In genomic region chr7:151115836-151116418, GRCh38 we compare ENCODE assay signal across 9 cellular contexts. TPM values are rescaled to one million over a fixed set of nuclear protein-coding genes. Genes with fewer than 3 reads are reported as not detected.
DNase-seq lines count a peak whose midpoint lies in the region; ATAC-seq and TF ChIP-seq lines count a peak whose summit lies in the region.
"Had no signal": no experiment of that assay in that cellular context is flagged by ENCODE, and none has a peak within 500 bp of the region (broad histone marks: within the 10 kb centered on the region; RNA-seq: fewer than 3 reads in every experiment).

No MANE protein-coding gene starts in this region.

- H3K27ac Mint-ChIP-seq in CD4-positive, CD25-positive, alpha-beta regulatory T cell = peak overlapping the region in 1 of 3 donors; percentile 43
- H3K27ac Mint-ChIP-seq in endothelial cell (ENCODE audit: unreplicated experiment) = peak overlapping the region; percentile 42
- no peak overlapping the region for H3K27ac Mint-ChIP-seq in naive B cell

- POLR2A ChIA-PET in HEK293T (lab: Yijun Ruan, JAX) = no interaction called here

- no peak overlapping the region for H3K27ac ChIP-seq in CD4-positive, CD25-positive, alpha-beta regulatory T cell (ENCODE audit: insufficient read depth, low read length, poor library complexity, severe bottlenecking)

- no peaks in the 10 kb centered on the region for H3K36me3 ChIP-seq in CD4-positive, CD25-positive, alpha-beta regulatory T cell (ENCODE audit: control insufficient read depth, insufficient read depth, low read length)

- no peaks in the 10 kb centered on the region for H3K9me3 ChIP-seq in CD4-positive, CD25-positive, alpha-beta regulatory T cell (ENCODE audit: control insufficient read depth in 2 of 2, low read length in 2 of 2)

- DNase-seq in CD4-positive, CD25-positive, alpha-beta regulatory T cell = no peak
- no peak for DNase-seq in Jurkat, Clone E6-1 (ENCODE audit: low read depth, low spot score)
- no peak for DNase-seq in endothelial cell (ENCODE audit: low spot score)
- no peak for DNase-seq in naive B cell
- DNase-seq in HEK293T (ENCODE audit: extremely low spot score) = no peak
- no peak for DNase-seq in activated CD8-positive, alpha-beta memory T cell treated with anti-CD3 and anti-CD28 coated beads for 24 hours
- no peak for DNase-seq in COR-L47 (lab: John Stamatoyannopoulos, UW)
- no peak for DNase-seq in cerebellum (ENCODE audit: low spot score)
- DNase-seq: NCI-H1092 treated with DMSO at 0.1 percent for 48 hours had no signal

- peaks cover 5% of the 10 kb centered on the region for H3K36me3 Mint-ChIP-seq in CD4-positive, CD25-positive, alpha-beta regulatory T cell
- H3K36me3 Mint-ChIP-seq in endothelial cell (ENCODE audit: low read depth, unreplicated experiment) (peaks cover 28% of the 10 kb centered on the region), naive B cell (no peaks in the 10 kb centered on the region)

- peaks cover 8% of the 10 kb centered on the region for H3K4me1 ChIP-seq in CD4-positive, CD25-positive, alpha-beta regulatory T cell (ENCODE audit: control insufficient read depth, insufficient read depth, low read length, poor library complexity, severe bottlenecking)

- ATAC-seq in CD4-positive, CD25-positive, alpha-beta regulatory T cell (ENCODE audit: low read depth in 2 of 2) = no peak
- ATAC-seq in naive B cell (ENCODE audit: low read depth in 2 of 2) = no peak

- H3K9me3 Mint-ChIP-seq in CD4-positive, CD25-positive, alpha-beta regulatory T cell = no peaks in the 10 kb centered on the region
- no peaks in the 10 kb centered on the region for H3K9me3 Mint-ChIP-seq in endothelial cell (ENCODE audit: unreplicated experiment)
- H3K9me3 Mint-ChIP-seq in naive B cell = no peaks in the 10 kb centered on the region

- H3K4me3 Mint-ChIP-seq in CD4-positive, CD25-positive, alpha-beta regulatory T cell = peak overlapping the region in 3 of 4 donors; percentile 38 to 74 (median 72)
- H3K4me3 Mint-ChIP-seq in endothelial cell (ENCODE audit: unreplicated experiment) = peak overlapping the region; percentile 77
- H3K4me3 Mint-ChIP-seq in naive B cell = peak overlapping the region in 6 of 8 donors; percentile 15 to 72 (median 48)

- peaks cover 0 to 23% (median 3%) of the 10 kb centered on the region in 4 donors for H3K4me1 Mint-ChIP-seq in CD4-positive, CD25-positive, alpha-beta regulatory T cell
- peaks cover 30% of the 10 kb centered on the region for H3K4me1 Mint-ChIP-seq in endothelial cell (ENCODE audit: unreplicated experiment)
- peaks cover 0 to 9% (median 0%) of the 10 kb centered on the region in 3 donors for H3K4me1 Mint-ChIP-seq in naive B cell

- peaks cover 17% of the 10 kb centered on the region for H3K27me3 Mint-ChIP-seq in CD4-positive, CD25-positive, alpha-beta regulatory T cell
- H3K27me3 Mint-ChIP-seq in endothelial cell (ENCODE audit: unreplicated experiment) (peaks cover 20% of the 10 kb centered on the region), naive B cell (peaks cover 22 to 53% (median 44%) of the 10 kb centered on the region in 3 donors)

- TF ChIP-seq CTCF in endothelial cell (IDR thresholded peaks at IDR 0.05; ENCODE audit: unreplicated experiment) = no peak

- H3K4me3 ChIP-seq in CD4-positive, CD25-positive, alpha-beta regulatory T cell (ENCODE audit: low read depth, low read length) = no peak overlapping the region
- H3K4me3 ChIP-seq in Jurkat, Clone E6-1 (ENCODE audit: low read length) = peak overlapping the region; percentile 24

- CTCF ChIA-PET in HEK293T (lab: Yijun Ruan, JAX) = interaction anchor here (0.8 kb wide), 1 partner anchor 29 kb away, joined by 4 read pairs; no protein-coding TSS in a partner anchor

- H3K27me3 ChIP-seq in CD4-positive, CD25-positive, alpha-beta regulatory T cell (ENCODE audit: control insufficient read depth, insufficient read depth, low read length) = no peaks in the 10 kb centered on the region

TF ChIP-seq in HEK293T, 16 proteins besides CTCF, POLR2A, EP300 and RAD21:
- no peak for TF ChIP-seq CTBP1 (IDR thresholded peaks at IDR 0.05; ENCODE audit: borderline replicate concordance)
- no peak for TF ChIP-seq L3MBTL2 (conservative IDR thresholded peaks at IDR 0.05)
- TF ChIP-seq SUZ12 (IDR thresholded peaks at IDR 0.05) = no peak
- no peak for TF ChIP-seq FOXK2 (IDR thresholded peaks at IDR 0.05)
- no peak for TF ChIP-seq FOXA1 (IDR thresholded peaks at IDR 0.05)
- no peak for TF ChIP-seq ARNT (IDR thresholded peaks at IDR 0.05)
- no peak for TF ChIP-seq HDGF (IDR thresholded peaks at IDR 0.05; ENCODE audit: borderline replicate concordance)
- TF ChIP-seq PKNOX1 (IDR thresholded peaks at IDR 0.05) = no peak
- TF ChIP-seq LEF1 (IDR thresholded peaks at IDR 0.05; ENCODE audit: borderline replicate concordance) = no peak

RNA-seq across cellular contexts. Expression of gene AGAP3, which starts 29.7 kb away (rescaled TPM):
- total RNA-seq in CD4-positive, CD25-positive, alpha-beta regulatory T cell = 24.7 TPM
- polyA plus RNA-seq in CD4-positive, CD25-positive, alpha-beta regulatory T cell = 1 to 10 TPM; 1.9 to 3.2 (median 2.7) TPM
- 38.2 TPM for polyA plus RNA-seq in Jurkat, Clone E6-1 (2012; ENCODE audit: insufficient read depth, insufficient read length)
- total RNA-seq in endothelial cell (ENCODE audit: unreplicated experiment) (206 TPM), cerebellum (69.8 TPM)
- 1 to 10 TPM in 1 of 6 donors, under 1 TPM in 2, not detected in 3; 0.58 to 1.2 (median 0.66) TPM for polyA plus RNA-seq in naive B cell (ENCODE audit: low read depth in 6 of 6)

RNA-seq across cellular contexts. Expression of gene TMUB1, which starts 32.6 kb away (rescaled TPM):
- 53.9 TPM for total RNA-seq in CD4-positive, CD25-positive, alpha-beta regulatory T cell
- polyA plus RNA-seq in CD4-positive, CD25-positive, alpha-beta regulatory T cell = 10 to 100 TPM; 41.1 to 54.6 (median 48.3) TPM
- polyA plus RNA-seq in Jurkat, Clone E6-1 (2012; ENCODE audit: insufficient read depth, insufficient read length) = 24.7 TPM
- total RNA-seq in endothelial cell (ENCODE audit: unreplicated experiment) (40.8 TPM), cerebellum (7.6 TPM)
- polyA plus RNA-seq in naive B cell (ENCODE audit: low read depth in 6 of 6) = 10 to 100 TPM; 36.3 to 66.1 (median 45.5) TPM

RNA-seq across cellular contexts. Expression of gene FASTK, which starts 35.3 kb away (rescaled TPM):
- total RNA-seq in CD4-positive, CD25-positive, alpha-beta regulatory T cell = 92.4 TPM
- 10 to 100 TPM; 39.5 to 53.3 (median 46.6) TPM for polyA plus RNA-seq in CD4-positive, CD25-positive, alpha-beta regulatory T cell
- polyA plus RNA-seq in Jurkat, Clone E6-1 (2012; ENCODE audit: insufficient read depth, insufficient read length) = 34.5 TPM
- total RNA-seq in endothelial cell (ENCODE audit: unreplicated experiment) (68.0 TPM), cerebellum (26.5 TPM)
- polyA plus RNA-seq in naive B cell (ENCODE audit: low read depth in 6 of 6) = 10 to 100 TPM; 31.6 to 52.0 (median 38.1) TPM

RNA-seq across cellular contexts. Expression of gene GBX1, which starts 51.6 kb away (rescaled TPM):
- total RNA-seq in CD4-positive, CD25-positive, alpha-beta regulatory T cell = not detected
- polyA plus RNA-seq in CD4-positive, CD25-positive, alpha-beta regulatory T cell = not detected
- polyA plus RNA-seq in Jurkat, Clone E6-1 (2012; ENCODE audit: insufficient read depth, insufficient read length) = not detected
- total RNA-seq in endothelial cell (ENCODE audit: unreplicated experiment) (13.8 TPM), cerebellum (not detected)
- not detected for polyA plus RNA-seq in naive B cell (ENCODE audit: low read depth in 6 of 6)

RNA-seq across cellular contexts. Expression of gene SLC4A2, which starts 56.5 kb away (rescaled TPM):
- total RNA-seq in CD4-positive, CD25-positive, alpha-beta regulatory T cell = 71.7 TPM
- 10 to 100 TPM; 11.6 to 13.9 (median 12.3) TPM for polyA plus RNA-seq in CD4-positive, CD25-positive, alpha-beta regulatory T cell
- 71.3 TPM for polyA plus RNA-seq in Jurkat, Clone E6-1 (2012; ENCODE audit: insufficient read depth, insufficient read length)
- total RNA-seq in endothelial cell (ENCODE audit: unreplicated experiment) (115 TPM), cerebellum (15.8 TPM)
- polyA plus RNA-seq in naive B cell (ENCODE audit: low read depth in 6 of 6) = 10 to 100 TPM in 3 of 6 donors, 1 to 10 TPM in 3; 8.5 to 17.1 (median 12.2) TPM
